In the genomic region with DNA sequence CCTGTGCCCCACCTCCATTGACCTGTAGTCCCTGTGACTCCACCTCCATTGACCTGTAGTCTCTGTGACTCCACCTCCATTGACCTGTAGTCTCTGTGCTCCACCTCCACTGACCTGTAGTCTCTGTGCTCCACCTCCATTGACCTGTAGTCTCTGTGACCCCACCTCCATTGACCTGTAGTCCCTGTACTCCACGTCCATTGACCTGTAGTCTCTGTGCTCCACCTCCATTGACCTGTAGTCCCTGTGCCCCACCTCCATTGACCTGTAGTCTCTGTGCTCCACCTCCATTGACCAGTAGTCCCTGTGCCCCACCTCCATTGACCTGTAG, we compare ENCODE assay signal across 1 cellular context.
TF ChIP-seq lines count a peak whose summit lies in the region.

No MANE protein-coding gene starts in this region.

TF ChIP-seq in liver, 16 proteins besides CTCF, POLR2A, EP300 and RAD21 (continued from another document):
- peak; percentile 28 for TF ChIP-seq FOXA2 (IDR thresholded peaks at IDR 0.05)
- peak; percentile 89 for TF ChIP-seq SP1 (IDR thresholded peaks at IDR 0.05)
- peak; percentile 99 for TF ChIP-seq NR2F2 (IDR thresholded peaks at IDR 0.05)
- peak; percentile 81 to 87 for TF ChIP-seq HNF4A (conservative IDR thresholded peaks at IDR 0.05)
TF ChIP-seq in liver: peak in this region for 5; not testable (repeated sequence) for 11.
